19 cellular contexts compared by ENCODE assay signal in genomic region chr20:36298795-36299339, GRCh38. TPM values are rescaled to one million over a fixed set of nuclear protein-coding genes. Genes with fewer than 3 reads are reported as not detected.
A peak's percentile ranks its signal among the peaks of the same experiment; 100 is the strongest.
DNase-seq lines count a peak whose midpoint lies in the region; ATAC-seq, FAIRE-seq and TF ChIP-seq lines count a peak whose summit lies in the region.
"Had no signal": no experiment of that assay in that cellular context is flagged by ENCODE, and none has a peak within 500 bp of the region (broad histone marks: within the 10 kb centered on the region; RNA-seq: fewer than 3 reads in every experiment).

No MANE protein-coding gene starts in this region.

- 1% methylated on average over 11 of the region's 11 CpGs for WGBS in K562 (ENCODE audit: insufficient coverage, low coverage, missing lambda C conversion rate)

- no peak for TF ChIP-seq RAD21 in K562 (CRISPR knock-in tag; conservative IDR thresholded peaks at IDR 0.05 in 1 of 2, IDR thresholded peaks at IDR 0.05 in 1 of 2)

- no peak overlapping the region for H3K9ac ChIP-seq in K562 (ENCODE audit: insufficient read depth in 1 of 2, low read depth in 2 of 2, low read length in 2 of 2)

- no peaks in the 10 kb centered on the region for H3K9me1 ChIP-seq in K562 (ENCODE audit: control insufficient read depth, insufficient read depth, low read length)

- CTCF ChIA-PET in K562 (lab: Yijun Ruan, JAX; ENCODE audit: low intra/inter-chr PET ratio) (no interaction called here), PC-9 (lab: Charles Lee) (interaction anchor here (0.6 kb wide), 1 partner anchor 210 kb away, joined by 9 read pairs; no protein-coding TSS in a partner anchor)

- intact Hi-C loops in K562 (cut with micrococcal nuclease) (no loop called here), PC-9 (cut with micrococcal nuclease; ENCODE audit: unreplicated experiment) (no loop called here)

- no peaks in the 10 kb centered on the region; the same call in 1 of the 2 replicates for H3K9me2 ChIP-seq in PC-9 (ENCODE audit: insufficient read depth)

- POLR2A ChIA-PET in K562 (lab: Yijun Ruan, JAX) = no interaction called here
- POLR2A ChIA-PET in PC-9 (lab: Charles Lee; ENCODE audit: unreplicated experiment) = no interaction called here

- H3K4me2 ChIP-seq in K562 (ENCODE audit: insufficient read depth, low read length) (no peak overlapping the region), PC-9 (no peak overlapping the region)
- H3K4me2 ChIP-seq: A549 had no signal

- peak; percentile 9 for DNase-seq in activated CD4-positive, CD25-positive, alpha-beta regulatory T cell treated with anti-CD3 and anti-CD28 coated beads, Interleukin-2, amount 50 U/mL, for 72 hours
- no peak for DNase-seq in activated CD4-positive, CD25-positive, alpha-beta regulatory T cell (lab: John Stamatoyannopoulos, UW)
- DNase-seq in GM13976 (ENCODE audit: low spot score) (peak; percentile 1), K562 (ENCODE audit: extremely low read depth in 1 of 4, low spot score in 3 of 4) (no peak), middle frontal gyrus (ENCODE audit: extremely low spot score, low spot score) (no peak), PC-9 (no peak)
- DNase-seq in stimulated activated CD8-positive, alpha-beta memory T cell treated with anti-CD3 and anti-CD28 coated beads, Interleukin-4, amount 100 ng/mL, for 48 hours = peak; percentile 14
- DNase-seq: AML-193; CD4-positive, alpha-beta T cell; DMS79 treated with DMSO at 0.1 percent for 48 hours; GF-D8; GOT3; H7; HFFc6 had no signal

- in situ Hi-C loops in GM13976 (cut with MboI; ENCODE audit: low sequenced_read_pairs, unreplicated experiment) (no loop called here), K562 (cut with MboI) (no loop called here)

- H4K20me1 ChIP-seq in K562 (replicated peaks; ENCODE audit: control insufficient read depth, insufficient read depth, low read length) = no peaks in the 10 kb centered on the region; the same call in 1 of the 2 replicates
- H4K20me1 ChIP-seq in PC-9 (ENCODE audit: insufficient read depth) = no peaks in the 10 kb centered on the region

- H3K36me3 ChIP-seq in K562 (ENCODE audit: control insufficient read depth, insufficient read depth, low read length) = no peaks in the 10 kb centered on the region
- no peaks in the 10 kb centered on the region for H3K36me3 ChIP-seq in PC-9 (ENCODE audit: low read depth)

- H3K79me2 ChIP-seq in K562 (ENCODE audit: control insufficient read depth, insufficient read depth, low read length) = no peaks in the 10 kb centered on the region
- no peaks in the 10 kb centered on the region for H3K79me2 ChIP-seq in PC-9 (ENCODE audit: low read depth)

- H3K27ac ChIP-seq in K562 (ENCODE audit: extremely low read depth, low read depth, low read length) (no peak overlapping the region), PC-9 (no peak overlapping the region)
- H3K27ac ChIP-seq: 22Rv1, A549, C4-2B, HL-60 had no signal

- no TSS peak for BruUV-seq in K562 (replicated peaks; lab: Mats Ljungman, UMichigan)
- BruUV-seq in PC-9 (replicated peaks; lab: Mats Ljungman, UMichigan) = no TSS peak

- no peak for FAIRE-seq in K562 (lab: Jason Lieb, UNC)
- FAIRE-seq: A549 had no signal

- peaks cover 7 to 43% of the 10 kb centered on the region in 2 experiments; a peak in 3 of 5 replicates for H3K27me3 ChIP-seq in K562 (ENCODE audit: control insufficient read depth in 2 of 2, insufficient read depth in 2 of 2, low read length in 2 of 2)
- peaks cover 87% of the 10 kb centered on the region for H3K27me3 ChIP-seq in PC-9 (ENCODE audit: insufficient read depth, low read depth)

- H3K9me3 ChIP-seq in K562 (replicated peaks; ENCODE audit: control insufficient read depth, insufficient read depth, low read depth, low read length) = no peaks in the 10 kb centered on the region
- no peaks in the 10 kb centered on the region for H3K9me3 ChIP-seq in PC-9 (ENCODE audit: insufficient read depth, low read depth)
- H3K9me3 ChIP-seq: A549 had no signal

- no peak overlapping the region for H3K4me3 ChIP-seq in K562
- H3K4me3 ChIP-seq in PC-9 = no peak overlapping the region
- H3K4me3 ChIP-seq: A549 had no signal

- TF ChIP-seq CTCF in GM13976 (IDR thresholded peaks at IDR 0.05; ENCODE audit: borderline replicate concordance, control extremely low read depth, extremely low read depth, insufficient read depth, missing control alignments) (no peak), K562 (IDR thresholded peaks at IDR 0.05 in 2 of 3, conservative IDR thresholded peaks at IDR 0.05 in 1 of 3; ENCODE audit: insufficient read depth in 2 of 3, low read depth in 1 of 3, low read length in 3 of 3) (no peak), PC-9 (conservative IDR thresholded peaks at IDR 0.05) (no peak)

- ATAC-seq in K562 = no peak
- ATAC-seq: A549, HCT116 had no signal

- H2AFZ ChIP-seq in K562 (ENCODE audit: low read depth, low read length) (no peak overlapping the region), PC-9 (no peak overlapping the region)

- TF ChIP-seq EP300 in K562 (IDR thresholded peaks at IDR 0.05; ENCODE audit: low read length) = no peak

- H3K4me1 ChIP-seq in K562 (replicated peaks in 1 of 2; ENCODE audit: control insufficient read depth in 2 of 2, insufficient read depth in 2 of 2, low read length in 2 of 2) = no peaks in the 10 kb centered on the region
- no peaks in the 10 kb centered on the region for H3K4me1 ChIP-seq in PC-9 (replicated peaks; ENCODE audit: insufficient read depth)
- H3K4me1 ChIP-seq: A549 had no signal

- no peak for TF ChIP-seq POLR2A in K562 (conservative IDR thresholded peaks at IDR 0.05)

- no peaks in the 10 kb centered on the region for H3F3A ChIP-seq in PC-9 (ENCODE audit: insufficient read depth, low read depth)

TF ChIP-seq in K562, 482 proteins besides CTCF, POLR2A, EP300 and RAD21:
- TF ChIP-seq, protein P1, sequence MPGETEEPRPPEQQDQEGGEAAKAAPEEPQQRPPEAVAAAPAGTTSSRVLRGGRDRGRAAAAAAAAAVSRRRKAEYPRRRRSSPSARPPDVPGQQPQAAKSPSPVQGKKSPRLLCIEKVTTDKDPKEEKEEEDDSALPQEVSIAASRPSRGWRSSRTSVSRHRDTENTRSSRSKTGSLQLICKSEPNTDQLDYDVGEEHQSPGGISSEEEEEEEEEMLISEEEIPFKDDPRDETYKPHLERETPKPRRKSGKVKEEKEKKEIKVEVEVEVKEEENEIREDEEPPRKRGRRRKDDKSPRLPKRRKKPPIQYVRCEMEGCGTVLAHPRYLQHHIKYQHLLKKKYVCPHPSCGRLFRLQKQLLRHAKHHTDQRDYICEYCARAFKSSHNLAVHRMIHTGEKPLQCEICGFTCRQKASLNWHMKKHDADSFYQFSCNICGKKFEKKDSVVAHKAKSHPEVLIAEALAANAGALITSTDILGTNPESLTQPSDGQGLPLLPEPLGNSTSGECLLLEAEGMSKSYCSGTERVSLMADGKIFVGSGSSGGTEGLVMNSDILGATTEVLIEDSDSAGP (CRISPR knock-in tag; IDR thresholded peaks at IDR 0.05) = no peak
- TF ChIP-seq ZKSCAN1 (IDR thresholded peaks at IDR 0.05; ENCODE audit: low read depth, low read length) = peak; percentile 72; the same call in 1 of the 2 replicates

RNA-seq across cellular contexts. Expression of gene DLGAP4, which starts 7.3 kb away (rescaled TPM):
- 20.3 and 54.2 TPM in 2 replicates for total RNA-seq in K562 (2011; cell fraction: chromatin; rRNA removed; ENCODE audit: low replicate concordance)
- 27.4 and 30.0 TPM in 2 replicates for total RNA-seq in K562 (2011; cell fraction: nucleolus; rRNA removed)
- total RNA-seq in K562 (2011; cell fraction: nucleoplasm; rRNA removed) = 33.4 and 54.4 TPM in 2 replicates
- total RNA-seq in K562 (2014; rRNA removed) (4.5 and 9.9 TPM in 2 replicates), K562 (2014; rRNA removed; fragmentation: Illumina TruSeq; extraction: Trizol) (2.3 and 3.2 TPM in 2 replicates), K562 (2015; rRNA removed; fragmentation: Illumina TruSeq; extraction: Trizol) (4.5 and 6.8 TPM in 2 replicates), K562 (2021) (26.1 and 34.1 TPM in 2 replicates), PC-9 (2021) (62.6 and 63.0 TPM in 2 replicates)
- polyA plus RNA-seq in K562 (2011; rRNA removed) (3.1 and 6.5 TPM in 2 replicates), K562 (2014; fragmentation: Illumina TruSeq; extraction: Trizol) (22.3 and 30.8 TPM in 2 replicates), K562 (2014; fragmentation: Nextera tagmentation; extraction: Ambion mirVana) (under 1 TPM; 0.31 to 0.74 TPM), K562 (2014; rRNA removed) (9.5 and 11.9 TPM in 2 replicates)
- polyA plus RNA-seq in K562 (2011; cell fraction: cytosol; rRNA removed) = 9.9 and 17.6 TPM in 2 replicates
- polyA plus RNA-seq in K562 (2011; cell fraction: nucleus; rRNA removed) = 20.7 and 29.9 TPM in 2 replicates
- 16.7 and 28.3 TPM in 2 replicates for polyA plus RNA-seq in K562 (2012)
- polyA minus RNA-seq in K562 (2011; rRNA and poly(A)+ RNA removed) = 4.4 and 5.6 TPM in 2 replicates
- polyA minus RNA-seq in K562 (2011; cell fraction: cytosol; rRNA and poly(A)+ RNA removed) = 24.3 and 33.7 TPM in 2 replicates
- polyA minus RNA-seq in K562 (2011; cell fraction: nucleus; rRNA and poly(A)+ RNA removed) = 7.7 and 10.9 TPM in 2 replicates

Comparison
In these comparisons a context has a peak if more than half of its experiments do, and no peak if none do; other contexts are left out.
1. DNase-seq: peak in activated CD4-positive, CD25-positive, alpha-beta regulatory T cell treated with anti-CD3 and anti-CD28 coated beads, Interleukin-2, amount 50 U/mL, for 72 hours (single experiment), GM13976 (single experiment) and stimulated activated CD8-positive, alpha-beta memory T cell treated with anti-CD3 and anti-CD28 coated beads, Interleukin-4, amount 100 ng/mL, for 48 hours (single experiment); none in activated CD4-positive, CD25-positive, alpha-beta regulatory T cell (0 of 4), K562 (0 of 4), middle frontal gyrus (single experiment) and PC-9 (0 of 2).